In the genomic region with DNA sequence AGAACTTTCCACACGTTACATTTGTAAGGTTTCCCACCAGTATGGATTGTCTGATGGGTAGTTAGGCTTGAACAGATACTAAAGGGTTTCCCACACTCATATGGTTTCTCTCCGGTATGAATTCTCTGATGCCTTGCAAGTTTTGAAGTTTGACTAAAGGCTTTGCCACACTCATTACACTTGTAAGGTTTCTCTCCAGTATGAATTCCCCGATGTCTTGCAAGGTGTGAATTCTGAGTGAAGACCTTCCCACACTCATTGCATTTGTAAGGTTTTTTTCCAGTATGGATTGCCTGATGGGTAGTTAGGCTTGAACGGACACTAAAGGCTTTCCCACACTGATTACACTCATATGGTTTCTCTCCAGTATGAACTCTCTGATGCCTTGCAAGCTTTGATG, we compare ENCODE assay signal across 18 cellular contexts. TPM values are rescaled to one million over a fixed set of nuclear protein-coding genes. Genes with fewer than 3 reads are reported as not detected.
DNase-seq lines count a peak whose midpoint lies in the region; ATAC-seq, FAIRE-seq and TF ChIP-seq lines count a peak whose summit lies in the region.
"Had no signal": no experiment of that assay in that cellular context is flagged by ENCODE, and none has a peak within 500 bp of the region (broad histone marks: within the 10 kb centered on the region; RNA-seq: fewer than 3 reads in every experiment).

No MANE protein-coding gene starts in this region.

- intact Hi-C loops in K562 (cut with micrococcal nuclease): loop anchor here (5.0 kb wide), 1 partner anchor 663 kb away; no protein-coding TSS in a partner anchor
- intact Hi-C loops in naive thymus-derived CD4-positive, alpha-beta T cell (cut with micrococcal nuclease): no loop called here
- intact Hi-C loops in heart right ventricle (cut with DNase I): no loop called here

- WGBS in K562 (ENCODE audit: insufficient coverage, low coverage, missing lambda C conversion rate): 61% methylated on average over 4 of the region's 4 CpGs
- WGBS in endodermal cell (ENCODE audit: insufficient coverage in 1 of 2, insufficient read length in 1 of 2), 2 experiments: 96 to 100% methylated on average over 3 to 4 of the region's 4 CpGs
- 97 to 98% methylated on average over 4 of the region's 4 CpGs for WGBS in heart right ventricle, 2 donors

- no peak for FAIRE-seq in K562 (lab: Jason Lieb, UNC)
- FAIRE-seq: HepG2 had no signal

- no TSS peak for BruUV-seq in K562 (replicated peaks; lab: Mats Ljungman, UMichigan)

- H3K4me3 ChIP-seq in K562 (no peak overlapping the region), endodermal cell (ENCODE audit: low read length) (peak overlapping the region; percentile 64), heart right ventricle (no peak overlapping the region)
- peak overlapping the region; percentile 33 for H3K4me3 ChIP-seq in naive thymus-derived CD4-positive, alpha-beta T cell (ENCODE audit: low read length)
- H3K4me3 ChIP-seq: GM23338 had no signal

- H3K4me1 Mint-ChIP-seq in endodermal cell (no peaks in the 10 kb centered on the region), T-helper 17 cell (no peaks in the 10 kb centered on the region)
- H3K4me1 Mint-ChIP-seq in naive thymus-derived CD4-positive, alpha-beta T cell: no peaks in the 10 kb centered on the region
- H3K4me1 Mint-ChIP-seq: B cell, GM23338, IgD-negative memory B cell had no signal

- no peak overlapping the region for H3K27ac Mint-ChIP-seq in endodermal cell
- no peak overlapping the region for H3K27ac Mint-ChIP-seq in naive thymus-derived CD4-positive, alpha-beta T cell
- no peak overlapping the region for H3K27ac Mint-ChIP-seq in T-helper 17 cell
- H3K27ac Mint-ChIP-seq: B cell; CD8-positive, alpha-beta T cell; GM23338; HFFc6 had no signal

- DNase-seq in K562 (ENCODE audit: extremely low read depth in 1 of 4, low spot score in 3 of 4) (no peak), endodermal cell (no peak), T-helper 17 cell (no peak), heart right ventricle (no peak)
- no peak for DNase-seq in naive thymus-derived CD4-positive, alpha-beta T cell
- DNase-seq: Calu3; CD8-positive, alpha-beta T cell; DMS79 treated with DMSO at 0.1 percent for 48 hours; GF-D8; H7; HFFc6 had no signal

- TF ChIP-seq POLR2A in K562 (conservative IDR thresholded peaks at IDR 0.05): no peak

- peaks cover 30% of the 10 kb centered on the region for H3K36me3 ChIP-seq in K562 (ENCODE audit: control insufficient read depth, insufficient read depth, low read length)
- peaks cover 54% of the 10 kb centered on the region for H3K36me3 ChIP-seq in endodermal cell (ENCODE audit: control insufficient read depth, insufficient read depth, low read length)
- peaks cover 0 to 35% (median 5%) of the 10 kb centered on the region in 3 experiments for H3K36me3 ChIP-seq in naive thymus-derived CD4-positive, alpha-beta T cell (ENCODE audit: control insufficient read depth in 2 of 3, insufficient read depth in 3 of 3, low read length in 3 of 3)
- peaks cover 0 to 53% (median 40%) of the 10 kb centered on the region in 9 donors for H3K36me3 ChIP-seq in heart right ventricle

- TF ChIP-seq EP300 in K562 (IDR thresholded peaks at IDR 0.05; ENCODE audit: low read length): no peak

- H3K4me3 Mint-ChIP-seq in endodermal cell (no peak overlapping the region), T-helper 17 cell (no peak overlapping the region)
- H3K4me3 Mint-ChIP-seq in naive thymus-derived CD4-positive, alpha-beta T cell: no peak overlapping the region
- H3K4me3 Mint-ChIP-seq: B cell; CD8-positive, alpha-beta T cell; GM23338; HFFc6; IgD-negative memory B cell had no signal

- H2AFZ ChIP-seq in K562 (ENCODE audit: low read depth, low read length): no peak overlapping the region
- H2AFZ ChIP-seq: GM23338 had no signal

- no peaks in the 10 kb centered on the region for H3K79me2 ChIP-seq in K562 (ENCODE audit: control insufficient read depth, insufficient read depth, low read length)

- no peaks in the 10 kb centered on the region for H4K20me1 ChIP-seq in K562 (replicated peaks; ENCODE audit: control insufficient read depth, insufficient read depth, low read length)
- H4K20me1 ChIP-seq: BLaER1 treated with 17β-estradiol and CSF1 and Interleukin-3, amounts not matched to agents 10 nM and 100 nM had no signal

- H3K36me3 Mint-ChIP-seq in endodermal cell (ENCODE audit: low read depth): peaks cover 66% of the 10 kb centered on the region
- H3K36me3 Mint-ChIP-seq in naive thymus-derived CD4-positive, alpha-beta T cell: peaks cover 18 to 60% (median 40%) of the 10 kb centered on the region in 5 donors
- H3K36me3 Mint-ChIP-seq in T-helper 17 cell (ENCODE audit: low read depth): no peaks in the 10 kb centered on the region

- H3K4me2 ChIP-seq in K562 (ENCODE audit: insufficient read depth, low read length): no peak overlapping the region
- H3K4me2 ChIP-seq: BLaER1 treated with 17β-estradiol and CSF1 and Interleukin-3, amounts not matched to agents 10 nM and 100 nM; GM23338 had no signal

- POLR2A ChIA-PET in K562 (lab: Yijun Ruan, JAX): no interaction called here
- POLR2A ChIA-PET in naive thymus-derived CD4-positive, alpha-beta T cell (lab: Charles Lee): no interaction called here

- TF ChIP-seq CTCF in K562 (IDR thresholded peaks at IDR 0.05 in 2 of 3, conservative IDR thresholded peaks at IDR 0.05 in 1 of 3; ENCODE audit: insufficient read depth in 2 of 3, low read depth in 1 of 3, low read length in 3 of 3) (no peak), endodermal cell (conservative IDR thresholded peaks at IDR 0.05) (no peak), heart right ventricle (IDR thresholded peaks at IDR 0.05) (no peak)

- CTCF ChIA-PET in K562 (lab: Yijun Ruan, JAX; ENCODE audit: low intra/inter-chr PET ratio): no interaction called here
- CTCF ChIA-PET in naive thymus-derived CD4-positive, alpha-beta T cell (lab: Charles Lee): no interaction called here

- no peaks in the 10 kb centered on the region for H3K9me1 ChIP-seq in K562 (ENCODE audit: control insufficient read depth, insufficient read depth, low read length)

- no peak for TF ChIP-seq RAD21 in K562 (CRISPR knock-in tag; conservative IDR thresholded peaks at IDR 0.05 in 1 of 2, IDR thresholded peaks at IDR 0.05 in 1 of 2)

- H3K27me3 Mint-ChIP-seq in endodermal cell (ENCODE audit: insufficient read depth): no peaks in the 10 kb centered on the region
- no peaks in the 10 kb centered on the region for H3K27me3 Mint-ChIP-seq in naive thymus-derived CD4-positive, alpha-beta T cell
- H3K27me3 Mint-ChIP-seq in T-helper 17 cell: no peaks in the 10 kb centered on the region
- H3K27me3 Mint-ChIP-seq: B cell, IgD-negative memory B cell had no signal

- peaks cover 78% of the 10 kb centered on the region for H3K9me3 Mint-ChIP-seq in endodermal cell
- peaks cover 11 to 96% (median 76%) of the 10 kb centered on the region in 11 donors for H3K9me3 Mint-ChIP-seq in naive thymus-derived CD4-positive, alpha-beta T cell

- H3K27me3 ChIP-seq in K562 (ENCODE audit: control insufficient read depth in 2 of 2, insufficient read depth in 2 of 2, low read length in 2 of 2) (no peaks in the 10 kb centered on the region), endodermal cell (ENCODE audit: control insufficient read depth, insufficient read depth, low read length, poor library complexity, severe bottlenecking) (no peaks in the 10 kb centered on the region), heart right ventricle (no peaks in the 10 kb centered on the region)
- no peaks in the 10 kb centered on the region for H3K27me3 ChIP-seq in naive thymus-derived CD4-positive, alpha-beta T cell (ENCODE audit: control insufficient read depth in 2 of 2, insufficient read depth in 2 of 2, low read length in 2 of 2)
- H3K27me3 ChIP-seq: BLaER1 treated with 17β-estradiol and CSF1 and Interleukin-3, amounts not matched to agents 10 nM and 100 nM had no signal

- H3K9me3 ChIP-seq in K562 (replicated peaks; ENCODE audit: control insufficient read depth, insufficient read depth, low read depth, low read length) (peaks cover 38% of the 10 kb centered on the region), endodermal cell (ENCODE audit: control insufficient read depth, low read length) (peaks cover 68% of the 10 kb centered on the region), T-helper 17 cell (ENCODE audit: control insufficient read depth, low read length, poor library complexity, severe bottlenecking) (peaks cover 34% of the 10 kb centered on the region), heart right ventricle (peaks cover 0 to 94% (median 57%) of the 10 kb centered on the region in 11 donors)
- peaks cover 11 to 83% (median 37%) of the 10 kb centered on the region in 3 experiments for H3K9me3 ChIP-seq in naive thymus-derived CD4-positive, alpha-beta T cell (ENCODE audit: control insufficient read depth in 2 of 3, low read length in 3 of 3)

- in situ Hi-C loops in K562 (cut with MboI): no loop called here

- H3K9ac ChIP-seq in K562 (ENCODE audit: insufficient read depth in 1 of 2, low read depth in 2 of 2, low read length in 2 of 2) (no peak overlapping the region), endodermal cell (ENCODE audit: extremely low read depth, low read length, poor library complexity, severe bottlenecking) (no peak overlapping the region)
- H3K9ac ChIP-seq: BLaER1 treated with 17β-estradiol and CSF1 and Interleukin-3, amounts not matched to agents 10 nM and 100 nM had no signal

- H3K4me1 ChIP-seq in K562 (replicated peaks in 1 of 2; ENCODE audit: control insufficient read depth in 2 of 2, insufficient read depth in 2 of 2, low read length in 2 of 2) (no peaks in the 10 kb centered on the region), endodermal cell (ENCODE audit: control insufficient read depth, insufficient read depth, low read length) (no peaks in the 10 kb centered on the region), heart right ventricle (no peaks in the 10 kb centered on the region)
- no peaks in the 10 kb centered on the region for H3K4me1 ChIP-seq in naive thymus-derived CD4-positive, alpha-beta T cell (ENCODE audit: control insufficient read depth in 2 of 2, insufficient read depth in 2 of 2, low read length in 2 of 2)
- H3K4me1 ChIP-seq: BLaER1 treated with 17β-estradiol and CSF1 and Interleukin-3, amounts not matched to agents 10 nM and 100 nM had no signal

- ATAC-seq in K562: no peak
- no peak for ATAC-seq in naive thymus-derived CD4-positive, alpha-beta T cell
- no peak for ATAC-seq in T-helper 17 cell
- no peak for ATAC-seq in heart right ventricle
- ATAC-seq: CD8-positive, alpha-beta T cell; GM23338; HCT116; HepG2 had no signal

- H3K27ac ChIP-seq in K562 (ENCODE audit: extremely low read depth, low read depth, low read length) (no peak overlapping the region), endodermal cell (ENCODE audit: low read depth, low read length) (no peak overlapping the region), heart right ventricle (no peak overlapping the region)
- no peak overlapping the region for H3K27ac ChIP-seq in naive thymus-derived CD4-positive, alpha-beta T cell (ENCODE audit: low read depth, low read length)
- H3K27ac ChIP-seq: BLaER1 treated with 17β-estradiol and CSF1 and Interleukin-3, amounts not matched to agents 10 nM and 100 nM had no signal

RNA-seq across cellular contexts. Expression of a gene that starts 7.6 kb away (rescaled TPM):
- total RNA-seq in K562 (2011; cell fraction: chromatin; rRNA removed; ENCODE audit: low replicate concordance): 0.69 and 0.90 TPM in 2 replicates
- 0.13 and 0.33 TPM in 2 replicates for total RNA-seq in K562 (2011; cell fraction: nucleolus; rRNA removed)
- 0.59 TPM in 1 of 2 replicates, not detected in the other for total RNA-seq in K562 (2011; cell fraction: nucleoplasm; rRNA removed)
- 0.16 TPM in 1 of 2 replicates, not detected in the other for total RNA-seq in K562 (2014; rRNA removed)
- total RNA-seq in K562 (2014; rRNA removed; fragmentation: Illumina TruSeq; extraction: Trizol): 0.10 and 0.18 TPM in 2 replicates
- total RNA-seq in K562 (2015; rRNA removed; fragmentation: Illumina TruSeq; extraction: Trizol): 0.14 and 0.30 TPM in 2 replicates
- 0.44 and 0.45 TPM in 2 replicates for total RNA-seq in K562 (2021)
- 0.14 and 0.34 TPM in 2 replicates for polyA plus RNA-seq in K562 (2011; rRNA removed)
- polyA plus RNA-seq in K562 (2011; cell fraction: cytosol; rRNA removed): 0.35 TPM in 1 of 2 replicates, not detected in the other
- 0.13 and 0.20 TPM in 2 replicates for polyA plus RNA-seq in K562 (2011; cell fraction: nucleus; rRNA removed)
- 0.08 TPM in 2 replicates for polyA plus RNA-seq in K562 (2012)
- 0.11 and 0.12 TPM in 2 replicates for polyA plus RNA-seq in K562 (2014; fragmentation: Illumina TruSeq; extraction: Trizol)
- under 1 TPM in 1 of 2 experiments, not detected in 1; 0.06 TPM for polyA plus RNA-seq in K562 (2014; fragmentation: Nextera tagmentation; extraction: Ambion mirVana)
- polyA plus RNA-seq in K562 (2014; rRNA removed): 0.82 TPM in 1 of 2 replicates, not detected in the other
- 0.28 and 0.45 TPM in 2 replicates for polyA minus RNA-seq in K562 (2011; rRNA and poly(A)+ RNA removed)
- not detected in 2 replicates for polyA minus RNA-seq in K562 (2011; cell fraction: cytosol; rRNA and poly(A)+ RNA removed)
- polyA minus RNA-seq in K562 (2011; cell fraction: nucleus; rRNA and poly(A)+ RNA removed): 0.33 TPM in 1 of 2 replicates, not detected in the other
- total RNA-seq in endodermal cell: 10 to 100 TPM; 12.6 to 19.4 TPM
- polyA plus RNA-seq in endodermal cell (2013, experiment 1 of 2): 10.1 TPM
- 12.3 TPM for polyA plus RNA-seq in endodermal cell (2013, experiment 2 of 2)
- total RNA-seq in naive thymus-derived CD4-positive, alpha-beta T cell: 1 to 10 TPM in 2 of 5 experiments, under 1 TPM in 3; 0.58 to 2.1 (median 0.98) TPM
- polyA plus RNA-seq in naive thymus-derived CD4-positive, alpha-beta T cell: 1 to 10 TPM; 2.2 to 3.6 TPM
- total RNA-seq in T-helper 17 cell: under 1 TPM in 1 of 2 donors, not detected in 1; 0.62 TPM
- total RNA-seq in heart right ventricle: 10 to 100 TPM; 18.7 to 32.5 (median 22.8) TPM
- 10 to 100 TPM in 1 of 2 donors, 1 to 10 TPM in 1; 9.5 to 19.8 TPM for polyA plus RNA-seq in heart right ventricle
- total RNA-seq: Calu3 had no signal

RNA-seq across cellular contexts. Expression of a gene that starts 18.5 kb away (rescaled TPM):
- 31.0 and 74.9 TPM in 2 replicates for total RNA-seq in K562 (2011; cell fraction: chromatin; rRNA removed; ENCODE audit: low replicate concordance)
- 14.5 and 15.5 TPM in 2 replicates for total RNA-seq in K562 (2011; cell fraction: nucleolus; rRNA removed)
- total RNA-seq in K562 (2011; cell fraction: nucleoplasm; rRNA removed): 28.6 and 31.9 TPM in 2 replicates
- total RNA-seq in K562 (2014; rRNA removed) (3.8 and 5.0 TPM in 2 replicates), K562 (2014; rRNA removed; fragmentation: Illumina TruSeq; extraction: Trizol) (14.6 and 15.7 TPM in 2 replicates), K562 (2015; rRNA removed; fragmentation: Illumina TruSeq; extraction: Trizol) (9.1 TPM in 2 replicates), K562 (2021) (7.4 and 8.8 TPM in 2 replicates), endodermal cell (10 to 100 TPM; 17.7 to 25.5 TPM), T-helper 17 cell (1 to 10 TPM; 1.8 to 1.9 TPM), heart right ventricle (10 to 100 TPM in 2 of 10 donors, 1 to 10 TPM in 8; 5.4 to 11.3 (median 7.2) TPM)
- polyA plus RNA-seq in K562 (2011; rRNA removed) (4.6 and 9.2 TPM in 2 replicates), K562 (2014; fragmentation: Illumina TruSeq; extraction: Trizol) (6.6 and 7.1 TPM in 2 replicates), K562 (2014; fragmentation: Nextera tagmentation; extraction: Ambion mirVana) (1 to 10 TPM; 3.5 to 5.2 TPM), K562 (2014; rRNA removed) (5.3 and 5.5 TPM in 2 replicates), heart right ventricle (1 to 10 TPM; 2.0 to 3.2 TPM)
- polyA plus RNA-seq in K562 (2011; cell fraction: cytosol; rRNA removed): 1.8 and 1.9 TPM in 2 replicates
- polyA plus RNA-seq in K562 (2011; cell fraction: nucleus; rRNA removed): 3.7 and 5.8 TPM in 2 replicates
- polyA plus RNA-seq in K562 (2012): 3.7 and 4.9 TPM in 2 replicates
- 20.0 and 20.5 TPM in 2 replicates for polyA minus RNA-seq in K562 (2011; rRNA and poly(A)+ RNA removed)
- polyA minus RNA-seq in K562 (2011; cell fraction: cytosol; rRNA and poly(A)+ RNA removed): 4.6 and 9.3 TPM in 2 replicates
- 5.5 and 9.7 TPM in 2 replicates for polyA minus RNA-seq in K562 (2011; cell fraction: nucleus; rRNA and poly(A)+ RNA removed)
- polyA plus RNA-seq in endodermal cell (2013, experiment 1 of 2): 7.9 TPM
- 7.3 TPM for polyA plus RNA-seq in endodermal cell (2013, experiment 2 of 2)
- total RNA-seq in naive thymus-derived CD4-positive, alpha-beta T cell: 10 to 100 TPM in 2 of 5 experiments, 1 to 10 TPM in 3; 3.3 to 26.9 (median 7.3) TPM
- 1 to 10 TPM; 6.5 to 9.5 TPM for polyA plus RNA-seq in naive thymus-derived CD4-positive, alpha-beta T cell
- total RNA-seq: Calu3 had no signal

RNA-seq across cellular contexts. Expression of a gene that starts 37.1 kb away (rescaled TPM):
- total RNA-seq in K562 (2011; cell fraction: chromatin; rRNA removed; ENCODE audit: low replicate concordance): 129 and 221 TPM in 2 replicates
- 76.2 and 97.5 TPM in 2 replicates for total RNA-seq in K562 (2011; cell fraction: nucleolus; rRNA removed)
- total RNA-seq in K562 (2011; cell fraction: nucleoplasm; rRNA removed): 145 and 157 TPM in 2 replicates
- total RNA-seq in K562 (2014; rRNA removed): 8.7 and 12.0 TPM in 2 replicates
- 17.6 and 19.1 TPM in 2 replicates for total RNA-seq in K562 (2014; rRNA removed; fragmentation: Illumina TruSeq; extraction: Trizol)
- 12.4 and 13.0 TPM in 2 replicates for total RNA-seq in K562 (2015; rRNA removed; fragmentation: Illumina TruSeq; extraction: Trizol)
- 11.6 and 11.8 TPM in 2 replicates for total RNA-seq in K562 (2021)
- 21.3 and 22.1 TPM in 2 replicates for polyA plus RNA-seq in K562 (2011; rRNA removed)
- polyA plus RNA-seq in K562 (2011; cell fraction: cytosol; rRNA removed): 6.9 and 12.9 TPM in 2 replicates
- 34.0 and 38.4 TPM in 2 replicates for polyA plus RNA-seq in K562 (2011; cell fraction: nucleus; rRNA removed)
- 9.6 and 10.9 TPM in 2 replicates for polyA plus RNA-seq in K562 (2012)
- 13.4 and 14.9 TPM in 2 replicates for polyA plus RNA-seq in K562 (2014; fragmentation: Illumina TruSeq; extraction: Trizol)
- polyA plus RNA-seq in K562 (2014; fragmentation: Nextera tagmentation; extraction: Ambion mirVana): 1 to 10 TPM; 3.6 to 7.5 TPM
- 7.3 and 10.3 TPM in 2 replicates for polyA plus RNA-seq in K562 (2014; rRNA removed)
- 46.8 and 49.8 TPM in 2 replicates for polyA minus RNA-seq in K562 (2011; rRNA and poly(A)+ RNA removed)
- 16.9 and 19.5 TPM in 2 replicates for polyA minus RNA-seq in K562 (2011; cell fraction: cytosol; rRNA and poly(A)+ RNA removed)
- 31.4 and 44.3 TPM in 2 replicates for polyA minus RNA-seq in K562 (2011; cell fraction: nucleus; rRNA and poly(A)+ RNA removed)
- total RNA-seq in endodermal cell: 10 to 100 TPM; 51.7 to 78.3 TPM
- 33.4 TPM for polyA plus RNA-seq in endodermal cell (2013, experiment 1 of 2)
- polyA plus RNA-seq in endodermal cell (2013, experiment 2 of 2): 33.4 TPM
- total RNA-seq in naive thymus-derived CD4-positive, alpha-beta T cell: 10 to 100 TPM; 39.1 to 75.3 (median 52.9) TPM
- 10 to 100 TPM; 24.2 to 32.6 TPM for polyA plus RNA-seq in naive thymus-derived CD4-positive, alpha-beta T cell
- total RNA-seq in T-helper 17 cell: 10 to 100 TPM; 31.2 to 34.1 TPM
- 10 to 100 TPM in 9 of 10 donors, 1 to 10 TPM in 1; 9.8 to 22.9 (median 18.5) TPM for total RNA-seq in heart right ventricle
- 10 to 100 TPM in 1 of 2 donors, 1 to 10 TPM in 1; 9.1 to 25.9 TPM for polyA plus RNA-seq in heart right ventricle

RNA-seq across cellular contexts. Expression of a gene that starts 52.8 kb away (rescaled TPM):
- total RNA-seq in K562 (2011; cell fraction: chromatin; rRNA removed; ENCODE audit: low replicate concordance): 12.7 and 21.1 TPM in 2 replicates
- total RNA-seq in K562 (2011; cell fraction: nucleolus; rRNA removed): 6.8 and 9.5 TPM in 2 replicates
- total RNA-seq in K562 (2011; cell fraction: nucleoplasm; rRNA removed): 12.6 and 20.8 TPM in 2 replicates
- total RNA-seq in K562 (2014; rRNA removed) (1.4 and 1.9 TPM in 2 replicates), K562 (2014; rRNA removed; fragmentation: Illumina TruSeq; extraction: Trizol) (4.3 and 4.9 TPM in 2 replicates), K562 (2015; rRNA removed; fragmentation: Illumina TruSeq; extraction: Trizol) (2.4 and 2.6 TPM in 2 replicates), K562 (2021) (1.9 and 2.2 TPM in 2 replicates), endodermal cell (1 to 10 TPM; 7.6 to 8.6 TPM), T-helper 17 cell (1 to 10 TPM in 1 of 2 donors, under 1 TPM in 1; 0.78 to 2.4 TPM), heart right ventricle (1 to 10 TPM in 7 of 10 donors, under 1 TPM in 3; 0.75 to 3.3 (median 1.2) TPM)
- polyA plus RNA-seq in K562 (2011; rRNA removed) (5.3 and 7.6 TPM in 2 replicates), K562 (2014; fragmentation: Illumina TruSeq; extraction: Trizol) (4.3 and 6.2 TPM in 2 replicates), K562 (2014; fragmentation: Nextera tagmentation; extraction: Ambion mirVana) (1 to 10 TPM; 2.8 to 3.6 TPM), K562 (2014; rRNA removed) (1.8 and 2.1 TPM in 2 replicates), heart right ventricle (1 to 10 TPM; 1.5 to 1.6 TPM)
- 2.8 and 3.5 TPM in 2 replicates for polyA plus RNA-seq in K562 (2011; cell fraction: cytosol; rRNA removed)
- polyA plus RNA-seq in K562 (2011; cell fraction: nucleus; rRNA removed): 3.7 and 5.7 TPM in 2 replicates
- 1.8 and 4.7 TPM in 2 replicates for polyA plus RNA-seq in K562 (2012)
- polyA minus RNA-seq in K562 (2011; rRNA and poly(A)+ RNA removed): 3.7 and 4.5 TPM in 2 replicates
- polyA minus RNA-seq in K562 (2011; cell fraction: cytosol; rRNA and poly(A)+ RNA removed): 1.2 and 2.0 TPM in 2 replicates
- polyA minus RNA-seq in K562 (2011; cell fraction: nucleus; rRNA and poly(A)+ RNA removed): 1.9 and 2.6 TPM in 2 replicates
- polyA plus RNA-seq in endodermal cell (2013, experiment 1 of 2): 5.8 TPM
- 4.8 TPM for polyA plus RNA-seq in endodermal cell (2013, experiment 2 of 2)
- 1 to 10 TPM; 1.6 to 5.9 (median 3.3) TPM for total RNA-seq in naive thymus-derived CD4-positive, alpha-beta T cell
- 10 to 100 TPM; 12.2 to 13.7 TPM for polyA plus RNA-seq in naive thymus-derived CD4-positive, alpha-beta T cell
- total RNA-seq: A172, Calu3 had no signal

Comparison
In these comparisons a context has a peak if more than half of its experiments do, and no peak if none do; other contexts are left out.
1. H3K4me3 ChIP-seq: peak in endodermal cell (single experiment) and naive thymus-derived CD4-positive, alpha-beta T cell (single experiment); none in K562 (single experiment) and heart right ventricle (0 of 10).
2. RNA of a gene that starts 7.6 kb away (total RNA-seq): 18.7 to 32.5 TPM in heart right ventricle and 12.6 to 19.4 TPM in endodermal cell; 0.58 to 2.1 TPM in naive thymus-derived CD4-positive, alpha-beta T cell, 0.62 TPM in T-helper 17 cell and 0.10 to 0.90 TPM in K562; every median in the first group is over 4 times any median in the second.